Comparison of ENCODE assay signal across 14 cellular contexts in the genomic region with DNA sequence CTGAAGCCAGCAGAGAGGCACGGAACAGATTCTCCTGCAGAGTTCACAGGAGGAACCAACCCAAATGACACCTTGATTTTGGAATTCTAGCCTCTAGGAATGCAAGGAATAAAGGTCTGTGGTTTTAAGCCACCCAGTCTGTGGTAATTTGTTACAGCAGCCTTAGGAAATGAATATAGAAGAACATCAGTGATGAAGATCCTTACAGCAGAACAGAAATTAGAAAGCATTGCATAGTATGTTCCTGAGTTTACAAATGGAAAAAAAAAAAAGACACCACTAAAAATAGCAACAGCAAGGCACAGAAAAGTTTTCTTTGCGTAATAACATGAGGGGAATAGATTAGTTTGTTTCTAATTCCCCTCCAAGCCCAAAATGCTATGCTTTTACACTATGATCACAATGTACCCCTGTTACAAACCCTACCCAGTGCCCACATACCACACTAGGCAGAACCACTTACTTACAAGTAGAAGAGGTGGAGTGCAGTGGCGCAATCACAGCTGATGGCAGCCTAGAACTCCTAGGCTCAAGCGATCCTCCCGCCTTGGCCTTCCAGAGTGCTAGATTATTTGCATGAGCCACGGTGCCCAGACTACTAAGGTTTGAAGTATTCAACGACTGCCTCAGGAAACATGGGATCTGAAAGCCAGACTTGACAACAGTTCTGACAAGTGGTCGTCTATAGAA.
"Had no signal": no experiment of that assay in that cellular context is flagged by ENCODE, and none has a peak within 500 bp of the region (broad histone marks: within the 10 kb centered on the region; RNA-seq: fewer than 3 reads in every experiment).

No MANE protein-coding gene starts in this region.

- H3K27me3 ChIP-seq: brain microvascular endothelial cell, sigmoid colon had no signal

- H3K4me3 Mint-ChIP-seq: activated B cell treated with CpG ODN at 0.5 μM for 24 hours; activated CD4-positive, alpha-beta T cell treated with anti-CD3 and anti-CD28 coated beads, Interleukin-2, amount 10 ng/mL, durations not matched to agents 7 days and 5 days; activated naive CD4-positive, alpha-beta T cell treated with anti-CD3 and anti-CD28 coated beads for 36 hours; activated T-helper 17 cell treated with anti-CD3 and anti-CD28 coated beads, Interleukin-2, amount 50 U/mL, for 72 hours; type B pancreatic cell had no signal

- ATAC-seq: activated T-helper 17 cell treated with anti-CD3 and anti-CD28 coated beads, Interleukin-2, amount 50 U/mL, for 72 hours had no signal

- H3K9me3 Mint-ChIP-seq: activated B cell treated with CpG ODN at 0.5 μM for 24 hours; activated naive CD4-positive, alpha-beta T cell treated with anti-CD3 and anti-CD28 coated beads for 36 hours; activated T-helper 17 cell treated with anti-CD3 and anti-CD28 coated beads, Interleukin-2, amount 50 U/mL, for 72 hours; type B pancreatic cell had no signal

- H3K4me3 ChIP-seq: sigmoid colon had no signal

- H3K27ac Mint-ChIP-seq: activated B cell treated with CpG ODN at 0.5 μM for 24 hours; activated CD4-positive, alpha-beta T cell treated with anti-CD3 and anti-CD28 coated beads, Interleukin-2, amount 10 ng/mL, durations not matched to agents 7 days and 5 days; activated naive CD4-positive, alpha-beta T cell treated with anti-CD3 and anti-CD28 coated beads for 36 hours; activated T-helper 17 cell treated with anti-CD3 and anti-CD28 coated beads, Interleukin-2, amount 50 U/mL, for 72 hours; type B pancreatic cell had no signal

- DNase-seq: activated B cell treated with CpG ODN at 0.5 μM for 24 hours; activated CD4-positive, alpha-beta T cell treated with anti-CD3 and anti-CD28 coated beads, Interleukin-2, amount 10 ng/mL, durations not matched to agents 7 days and 5 days; activated naive CD4-positive, alpha-beta T cell treated with anti-CD3 and anti-CD28 coated beads for 36 hours; activated T-cell treated with anti-CD3 and anti-CD28 coated beads for 4 hours; brain microvascular endothelial cell; cerebellar nuclear complex; dermis blood vessel endothelial cell; head of caudate nucleus; mesenchymal stem cell; sigmoid colon; stimulated activated CD4-positive, alpha-beta T cell treated with anti-CD3 and anti-CD28 coated beads, Interleukin-12 subunit alpha, Interleukin-12 subunit beta, amount 100 ng/mL, for 4 hours; stimulated activated naive CD4-positive, alpha-beta T cell treated with Interleukin-2 at 50 U/mL for 16 hours had no signal

- H3K36me3 ChIP-seq: sigmoid colon had no signal

- H3K27me3 Mint-ChIP-seq: activated CD4-positive, alpha-beta T cell treated with anti-CD3 and anti-CD28 coated beads, Interleukin-2, amount 10 ng/mL, durations not matched to agents 7 days and 5 days; activated T-helper 17 cell treated with anti-CD3 and anti-CD28 coated beads, Interleukin-2, amount 50 U/mL, for 72 hours; type B pancreatic cell had no signal

- H3K9me3 ChIP-seq: sigmoid colon had no signal

- H3K27ac ChIP-seq: brain microvascular endothelial cell, sigmoid colon had no signal
